8 cellular contexts compared by ENCODE assay signal in the genomic region with DNA sequence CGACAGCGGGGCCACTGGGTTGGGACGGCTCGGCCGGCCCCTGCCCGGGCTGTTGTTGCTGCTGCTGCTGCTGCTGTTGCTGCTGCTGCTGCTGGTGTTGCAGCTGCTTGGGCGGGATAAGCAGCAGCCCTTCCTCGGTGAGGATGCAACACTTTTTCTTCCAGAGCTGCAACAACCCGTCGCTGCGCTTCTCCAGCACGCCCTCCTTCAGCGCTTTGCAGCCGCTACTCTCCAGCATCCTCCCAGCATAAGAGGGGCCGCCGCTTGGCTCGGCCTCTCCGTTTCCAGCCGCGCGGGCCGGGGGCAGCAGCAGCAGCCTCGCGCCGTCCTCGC. TPM values are rescaled to one million over a fixed set of nuclear protein-coding genes. Genes with fewer than 3 reads are reported as not detected.
DNase-seq lines count a peak whose midpoint lies in the region; ATAC-seq and TF ChIP-seq lines count a peak whose summit lies in the region.

No MANE protein-coding gene starts in this region.

- peak overlapping the region; percentile 93 for H3K27ac Mint-ChIP-seq in activated naive CD8-positive, alpha-beta T cell treated with anti-CD3 and anti-CD28 coated beads, Interleukin-2, amount 10 ng/mL, durations not matched to agents 7 days and 5 days

- peaks cover 12% of the 10 kb centered on the region for H3K4me1 ChIP-seq in testis

- TF ChIP-seq POLR2A in testis (IDR thresholded peaks at IDR 0.05) = no peak

- ATAC-seq in GM18858 (IDR thresholded peaks at IDR 0.05; ENCODE audit: unreplicated experiment) = peak; percentile 16
- ATAC-seq in HG03159 (IDR thresholded peaks at IDR 0.05; ENCODE audit: unreplicated experiment) = peak; percentile 16
- no peak for ATAC-seq in activated naive CD8-positive, alpha-beta T cell treated with anti-CD3 and anti-CD28 coated beads, Interleukin-2, amount 10 ng/mL, durations not matched to agents 7 days and 5 days (ENCODE audit: low read depth)

- POLR2A ChIA-PET in activated naive CD8-positive, alpha-beta T cell treated with anti-CD3 and anti-CD28 coated beads, Interleukin-2, amount 10 ng/mL, durations not matched to agents 7 days and 5 days (lab: Charles Lee) = interaction anchor here (0.8 to 3.6 kb wide), 18 partner anchors 9 to 520 kb away, joined by 3 to 44 read pairs (median 5); partner anchors contain the start of gene KRR1

- no peaks in the 10 kb centered on the region for H3K27me3 ChIP-seq in testis

- peak overlapping the region; percentile 94 to 99 for H3K27ac ChIP-seq in testis

- no peak for TF ChIP-seq CTCF in testis (IDR thresholded peaks at IDR 0.05)

- peak overlapping the region; percentile 71 to 91 for H3K4me3 ChIP-seq in testis

- no peaks in the 10 kb centered on the region for H3K9me3 Mint-ChIP-seq in activated naive CD8-positive, alpha-beta T cell treated with anti-CD3 and anti-CD28 coated beads, Interleukin-2, amount 10 ng/mL, durations not matched to agents 7 days and 5 days

- H3K9me3 ChIP-seq in testis = no peaks in the 10 kb centered on the region

- H3K4me3 Mint-ChIP-seq in activated naive CD8-positive, alpha-beta T cell treated with anti-CD3 and anti-CD28 coated beads, Interleukin-2, amount 10 ng/mL, durations not matched to agents 7 days and 5 days = peak overlapping the region; percentile 92

- 1% methylated on average over 25 of the region's 26 CpGs; no CpG with 5 or more reads in 1 of the 2 donors for WGBS in testis, 2 donors

- H3K36me3 Mint-ChIP-seq in activated naive CD8-positive, alpha-beta T cell treated with anti-CD3 and anti-CD28 coated beads, Interleukin-2, amount 10 ng/mL, durations not matched to agents 7 days and 5 days = peaks cover 7% of the 10 kb centered on the region

- intact Hi-C loops in testis (cut with DNase I; ENCODE audit: low total_unique reads) = loop anchor here (10.0 kb wide), 1 partner anchor 466 kb away; no protein-coding TSS in a partner anchor

- H3K36me3 ChIP-seq in testis (ENCODE audit: low read depth, missing control alignments) = no peaks in the 10 kb centered on the region

- H3K4me1 Mint-ChIP-seq in activated naive CD8-positive, alpha-beta T cell treated with anti-CD3 and anti-CD28 coated beads, Interleukin-2, amount 10 ng/mL, durations not matched to agents 7 days and 5 days = peaks cover 29% of the 10 kb centered on the region

- no peak for DNase-seq in activated naive CD8-positive, alpha-beta T cell treated with anti-CD3 and anti-CD28 coated beads, Interleukin-2, amount 10 ng/mL, durations not matched to agents 7 days and 5 days
- DNase-seq in iris pigment epithelial cell (ENCODE audit: low read depth) = peak; percentile 69
- DNase-seq in testis = no peak
- no peak for DNase-seq in stimulated activated naive CD4-positive, alpha-beta T cell (lab: John Stamatoyannopoulos, UW)
- no peak for DNase-seq in NCI-H1694 (lab: John Stamatoyannopoulos, UW)
- DNase-seq in NCI-H774 (lab: John Stamatoyannopoulos, UW) = no peak

- H3K27me3 Mint-ChIP-seq in activated naive CD8-positive, alpha-beta T cell treated with anti-CD3 and anti-CD28 coated beads, Interleukin-2, amount 10 ng/mL, durations not matched to agents 7 days and 5 days = peaks cover 9% of the 10 kb centered on the region

RNA-seq across cellular contexts. Expression of gene PHLDA1, which starts 0.5 kb away (rescaled TPM):
- 1 to 10 TPM; 5.2 to 5.8 TPM for total RNA-seq in activated naive CD8-positive, alpha-beta T cell treated with anti-CD3 and anti-CD28 coated beads, Interleukin-2, amount 10 ng/mL, durations not matched to agents 7 days and 5 days
- 10 to 100 TPM in 1 of 2 donors, 1 to 10 TPM in 1; 7.7 to 10.9 TPM for total RNA-seq in testis
- 8.2 TPM for polyA plus RNA-seq in testis (ENCODE audit: insufficient read depth, low read depth, low replicate concordance)

RNA-seq across cellular contexts. Expression of gene NAP1L1, which starts 53.4 kb away (rescaled TPM):
- 100 to 1,000 TPM; 534 to 576 TPM for total RNA-seq in activated naive CD8-positive, alpha-beta T cell treated with anti-CD3 and anti-CD28 coated beads, Interleukin-2, amount 10 ng/mL, durations not matched to agents 7 days and 5 days
- 100 to 1,000 TPM; 313 to 366 TPM for total RNA-seq in testis
- polyA plus RNA-seq in testis (ENCODE audit: insufficient read depth, low read depth, low replicate concordance) = 246 TPM
